ENCODE assay signal across 8 cellular contexts in genomic region chr6:134063966-134064445, GRCh38. TPM values are rescaled to one million over a fixed set of nuclear protein-coding genes. Genes with fewer than 3 reads are reported as not detected.
DNase-seq lines count a peak whose midpoint lies in the region; ATAC-seq, FAIRE-seq and TF ChIP-seq lines count a peak whose summit lies in the region.

No MANE protein-coding gene starts in this region.

- no peak overlapping the region for H4K8ac ChIP-seq in H1 (ENCODE audit: extremely low read depth, insufficient read depth, low read length)

- TF ChIP-seq EP300 in H1 (IDR thresholded peaks at IDR 0.05; ENCODE audit: borderline replicate concordance in 1 of 2, low read depth in 2 of 2, low read length in 2 of 2) = no peak

- no peaks in the 10 kb centered on the region for H4K20me1 ChIP-seq in H1 (replicated peaks in 1 of 2; ENCODE audit: control insufficient read depth in 1 of 2, insufficient read depth in 2 of 2, low read length in 2 of 2)

- CTCF ChIA-PET in activated CD4-positive, alpha-beta memory T cell treated with anti-CD3 and anti-CD28 coated beads for 36 hours (lab: Charles Lee) = interaction anchor here (0.6 to 9.8 kb wide), 51 partner anchors 8 to 876 kb away, joined by 3 to 207 read pairs (median 4); partner anchors contain the start of genes SLC2A12 and TBPL1
- CTCF ChIA-PET in H1 (lab: Charles Lee; ENCODE audit: partially characterized antibody) = interaction anchor here (0.6 to 9.7 kb wide), 59 partner anchors 8 to 823 kb away, joined by 3 to 156 read pairs (median 8); partner anchors contain the start of genes SLC2A12 and TBPL1

- H3K27ac Mint-ChIP-seq in activated CD4-positive, alpha-beta memory T cell treated with anti-CD3 and anti-CD28 coated beads for 36 hours = no peak overlapping the region

- TF ChIP-seq CTCF in H1 (IDR thresholded peaks at IDR 0.05; ENCODE audit: control extremely low read depth in 1 of 3, insufficient read depth in 1 of 3, low read depth in 1 of 3, low read length in 3 of 3) (peak; percentile 61 to 97 (median 94)), mucosa of descending colon (IDR thresholded peaks at IDR 0.05) (peak; percentile 71)

- H3K27me3 Mint-ChIP-seq in activated CD4-positive, alpha-beta memory T cell treated with anti-CD3 and anti-CD28 coated beads for 36 hours = no peaks in the 10 kb centered on the region

- H3K9me3 ChIP-seq in H1 (ENCODE audit: insufficient read depth in 2 of 2, low read depth in 1 of 2, low read length in 1 of 2) (no peaks in the 10 kb centered on the region), mucosa of descending colon (no peaks in the 10 kb centered on the region)

- no peak overlapping the region for H3K4me3 Mint-ChIP-seq in activated CD4-positive, alpha-beta memory T cell treated with anti-CD3 and anti-CD28 coated beads for 36 hours

- H3K18ac ChIP-seq in H1 (ENCODE audit: extremely low read depth, low read length) = no peak overlapping the region

- no peaks in the 10 kb centered on the region for H3K27me3 ChIP-seq in H1 (replicated peaks in 1 of 4; ENCODE audit: control insufficient read depth in 3 of 4, extremely low read depth in 1 of 4, insufficient read depth in 3 of 4, low read length in 3 of 4)

- no peak overlapping the region for H4K91ac ChIP-seq in H1 (replicated peaks; ENCODE audit: insufficient read length, low read length)

- no peak overlapping the region for H3K14ac ChIP-seq in H1 (ENCODE audit: insufficient read length)

- no peak overlapping the region for H2AK5ac ChIP-seq in H1 (ENCODE audit: low read depth, low read length)

- no peaks in the 10 kb centered on the region for H3K36me3 Mint-ChIP-seq in activated CD4-positive, alpha-beta memory T cell treated with anti-CD3 and anti-CD28 coated beads for 36 hours

- no peak overlapping the region for H3K23ac ChIP-seq in H1 (ENCODE audit: insufficient read length)

- peak overlapping the region; percentile 38 for H2BK120ac ChIP-seq in H1 (replicated peaks; ENCODE audit: low read depth, low read length)

- intact Hi-C loops in activated CD4-positive, alpha-beta memory T cell treated with anti-CD3 and anti-CD28 coated beads for 36 hours (cut with micrococcal nuclease) = loop anchor here (1.0 to 10.0 kb wide), 4 partner anchors 12 to 229 kb away; partner anchors contain the start of gene SLC2A12
- intact Hi-C loops in mucosa of descending colon (cut with DNase I, micrococcal nuclease) = loop anchor here (2.0 to 10.0 kb wide), 3 partner anchors 89 to 139 kb away; no protein-coding TSS in a partner anchor

- no peak for FAIRE-seq in H1 (lab: Jason Lieb, UNC)

- no peaks in the 10 kb centered on the region for H3K9me3 Mint-ChIP-seq in activated CD4-positive, alpha-beta memory T cell treated with anti-CD3 and anti-CD28 coated beads for 36 hours

- H3K56ac ChIP-seq in H1 (replicated peaks; ENCODE audit: insufficient read length, low read depth, low read length) = no peak overlapping the region

- POLR2A ChIA-PET in activated CD4-positive, alpha-beta memory T cell treated with anti-CD3 and anti-CD28 coated beads for 36 hours (lab: Charles Lee) = no interaction called here
- POLR2A ChIA-PET in H1 (lab: Charles Lee; ENCODE audit: partially characterized antibody) = interaction anchor here (0.6 to 1.6 kb wide), 10 partner anchors 9 to 1732 kb away, joined by 3 to 6 read pairs (median 4); partner anchors contain the start of gene SLC2A12

- H3K4me2 ChIP-seq in H1 (ENCODE audit: insufficient read depth in 1 of 2, low read depth in 2 of 2, low read length in 2 of 2) = no peak overlapping the region

- H2BK5ac ChIP-seq in H1 (ENCODE audit: low read depth, low read length) = 0 out of 2 replicates have a peak overlapping the region, but pooled peaks have one; percentile 22

- TF ChIP-seq RAD21 in H1 (IDR thresholded peaks at IDR 0.05 in 1 of 2, conservative IDR thresholded peaks at IDR 0.05 in 1 of 2; ENCODE audit: low read depth in 2 of 2, low read length in 2 of 2) = peak; percentile 75 to 83

- H2BK15ac ChIP-seq in H1 (ENCODE audit: low read length) = no peak overlapping the region; the same call in 1 of the 2 replicates

- H2AFZ ChIP-seq in H1 (ENCODE audit: low read length) = peak overlapping the region; percentile 98

- H2BK20ac ChIP-seq in H1 (ENCODE audit: low read length) = peak overlapping the region; percentile 80; the same call in 1 of the 2 replicates

- peaks cover 2 to 12% (median 10%) of the 10 kb centered on the region in 4 experiments; a peak in 6 of 7 replicates for H3K4me1 ChIP-seq in H1 (replicated peaks in 1 of 4; ENCODE audit: control insufficient read depth in 3 of 4, insufficient read depth in 4 of 4, low read length in 3 of 4)
- H3K4me1 ChIP-seq in mucosa of descending colon (ENCODE audit: low read depth) = no peaks in the 10 kb centered on the region

- H4K5ac ChIP-seq in H1 (ENCODE audit: insufficient read length, low read depth, low read length) = no peak overlapping the region

- in situ Hi-C loops in Caki2 (cut with HindIII; ENCODE audit: low pct_unique_long_range_greater_than_20kb, low sequenced_read_pairs) = no loop called here

- H3K4ac ChIP-seq in H1 (replicated peaks; ENCODE audit: insufficient read length, low read depth, low read length) = no peak overlapping the region

- H3K4me3 ChIP-seq in H1 (ENCODE audit: extremely low read depth in 1 of 4, insufficient read depth in 2 of 4, low read depth in 3 of 4, low read length in 4 of 4) (no peak overlapping the region), mucosa of descending colon (no peak overlapping the region)

- no peak overlapping the region for H3K9ac ChIP-seq in H1 (replicated peaks in 1 of 4; ENCODE audit: extremely low read depth in 1 of 4, low read depth in 3 of 4, low read length in 3 of 4)

- no peaks in the 10 kb centered on the region for H3K79me2 ChIP-seq in H1 (ENCODE audit: control insufficient read depth in 1 of 2, insufficient read depth in 2 of 2, low read length in 2 of 2)

- TF ChIP-seq POLR2A in H1 (IDR thresholded peaks at IDR 0.05; ENCODE audit: control extremely low read depth in 1 of 2, low read depth in 2 of 2, low read length in 2 of 2) = no peak

- peak; percentile 88 for DNase-seq in Caki2 (ENCODE audit: low read depth)
- peak; percentile 80 for DNase-seq in NCI-H82 (lab: John Stamatoyannopoulos, UW)
- peak; percentile 67 for DNase-seq in activated CD4-positive, alpha-beta memory T cell treated with anti-CD3 and anti-CD28 coated beads for 36 hours
- no peak for DNase-seq in H1 (ENCODE audit: low read depth in 1 of 2, low spot score in 2 of 2)
- DNase-seq in mucosa of descending colon = peak in 2 of 3 donors; percentile 35 to 75
- peak; percentile 4 for DNase-seq in stimulated activated naive CD4-positive, alpha-beta T cell treated with Interleukin-2 at 50 U/mL for 16 hours (lab: John Stamatoyannopoulos, UW)

- no peaks in the 10 kb centered on the region for H3K79me1 ChIP-seq in H1 (ENCODE audit: low read depth, low read length)

- H3K27ac ChIP-seq in H1 (ENCODE audit: low read depth, low read length) = no peak overlapping the region

- no peaks in the 10 kb centered on the region for H3K36me3 ChIP-seq in H1 (ENCODE audit: control insufficient read depth in 2 of 4, insufficient read depth in 4 of 4, low read length in 3 of 4)
- H3K36me3 ChIP-seq in mucosa of descending colon (ENCODE audit: low read depth) = no peaks in the 10 kb centered on the region

- 37% methylated on average over 7 of the region's 7 CpGs; no CpG with 5 or more reads in 1 of the 2 experiments for WGBS in H1 (ENCODE audit: extremely low coverage in 1 of 2, insufficient coverage in 1 of 2, insufficient read length in 1 of 2, insufficient replicate concordance in 2 of 2, low coverage in 1 of 2, low lambda C conversion rate in 2 of 2, missing lambda C conversion rate in 1 of 2), 2 experiments

- H3K23me2 ChIP-seq in H1 (ENCODE audit: low read depth, low read length) = no peaks in the 10 kb centered on the region

- ATAC-seq in GM19463 (IDR thresholded peaks at IDR 0.05; ENCODE audit: unreplicated experiment) = peak; percentile 93
- peak; percentile 86 for ATAC-seq in HG03520 (IDR thresholded peaks at IDR 0.05; ENCODE audit: unreplicated experiment)
- ATAC-seq in mucosa of descending colon = peak; percentile 94

- H2BK12ac ChIP-seq in H1 (ENCODE audit: low read depth, low read length) = no peak overlapping the region

- H3K4me1 Mint-ChIP-seq in activated CD4-positive, alpha-beta memory T cell treated with anti-CD3 and anti-CD28 coated beads for 36 hours (ENCODE audit: low read depth) = no peaks in the 10 kb centered on the region

TF ChIP-seq in H1, 55 proteins besides CTCF, POLR2A, EP300 and RAD21:
- TF ChIP-seq CHD1 (IDR thresholded peaks at IDR 0.05; ENCODE audit: low read depth, low read length) (no peak), HDAC2 (IDR thresholded peaks at IDR 0.05; ENCODE audit: borderline replicate concordance in 1 of 2, low read depth in 2 of 2, low read length in 2 of 2) (peak in 1 of 2 experiments; percentile 89; a peak in 1 of 4 replicates)
TF ChIP-seq in H1: peak in this region for 1.

RNA-seq across cellular contexts. Expression of gene SLC2A12, which starts 11.6 kb away (rescaled TPM):
- total RNA-seq in Caki2 (2014; rRNA removed; shearing (Covaris generic); ENCODE audit: low replicate concordance) = 5.8 and 11.8 TPM in 2 replicates
- total RNA-seq in activated CD4-positive, alpha-beta memory T cell treated with anti-CD3 and anti-CD28 coated beads for 36 hours = under 1 TPM; 0.12 to 0.21 TPM
- 5.0 TPM in 2 replicates for total RNA-seq in H1 (2021; fragmentation: NEBNext Ultra II Directional; extraction: Animal tissue kit (Norgen Biotek cat#: 25700))
- polyA plus RNA-seq in H1 (2011; rRNA removed) = 2.9 and 4.8 TPM in 2 replicates
- polyA plus RNA-seq in H1 (2011; cell fraction: cytosol; rRNA removed) = 3.9 TPM
- polyA plus RNA-seq in H1 (2011; cell fraction: nucleus; rRNA removed) = 3.5 TPM
- polyA plus RNA-seq in H1 (2012, experiment 1 of 2) = 3.1 to 5.4 TPM (median 4.0 TPM) in 4 replicates
- 0.73 TPM for polyA plus RNA-seq in H1 (2012, experiment 2 of 2)
- 6.5 TPM for polyA plus RNA-seq in H1 (2013, experiment 1 of 2)
- polyA plus RNA-seq in H1 (2013, experiment 2 of 2) = 6.7 TPM
- 16.2 and 21.1 TPM in 2 replicates for polyA minus RNA-seq in H1 (2011; rRNA and poly(A)+ RNA removed)
- 4.5 TPM for polyA minus RNA-seq in H1 (2011; cell fraction: cytosol; rRNA and poly(A)+ RNA removed)
- 17.0 TPM for polyA minus RNA-seq in H1 (2011; cell fraction: nucleus; rRNA and poly(A)+ RNA removed)
- 1 to 10 TPM in 2 of 3 donors, under 1 TPM in 1; 0.46 to 2.0 (median 1.0) TPM for total RNA-seq in mucosa of descending colon

Comparison
In these comparisons a context has a peak if more than half of its experiments do, and no peak if none do; other contexts are left out.
1. DNase-seq: peak in Caki2 (single experiment), NCI-H82 (single experiment), activated CD4-positive, alpha-beta memory T cell treated with anti-CD3 and anti-CD28 coated beads for 36 hours (single experiment), mucosa of descending colon (2 of 3) and stimulated activated naive CD4-positive, alpha-beta T cell treated with Interleukin-2 at 50 U/mL for 16 hours (single experiment); none in H1 (0 of 2).
2. Peak in every context shown above with its lines, with median percentiles within 50 percentile points of each other: ATAC-seq.